14 cellular contexts compared by ENCODE assay signal in the genomic region with DNA sequence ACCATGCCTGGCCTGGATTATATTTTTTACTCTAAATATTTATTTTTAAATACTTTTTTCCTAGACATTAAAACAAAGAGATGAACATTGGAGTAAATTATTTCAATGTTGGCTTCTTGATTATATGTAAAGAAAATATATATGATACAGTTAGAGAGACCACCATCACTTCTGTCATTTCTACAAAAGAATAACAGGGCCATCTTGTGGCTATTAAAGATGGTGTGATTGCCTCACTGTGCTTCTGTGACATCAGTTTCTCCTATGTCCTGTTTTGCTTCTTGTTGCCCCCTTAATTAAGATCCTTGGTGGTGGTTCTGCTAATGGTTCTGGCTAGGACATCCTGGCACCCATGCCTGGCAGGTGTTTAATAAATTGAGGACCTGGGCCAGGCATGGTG. TPM values are rescaled to one million over a fixed set of nuclear protein-coding genes. Genes with fewer than 3 reads are reported as not detected.
DNase-seq lines count a peak whose midpoint lies in the region; ATAC-seq and TF ChIP-seq lines count a peak whose summit lies in the region.
"Had no signal": no experiment of that assay in that cellular context is flagged by ENCODE, and none has a peak within 500 bp of the region (broad histone marks: within the 10 kb centered on the region; RNA-seq: fewer than 3 reads in every experiment).

No MANE protein-coding gene starts in this region.

- no peaks in the 10 kb centered on the region for H3K79me2 ChIP-seq in H9 (ENCODE audit: insufficient read depth, low read length)
- no peaks in the 10 kb centered on the region for H3K79me2 ChIP-seq in PC-9 (ENCODE audit: low read depth)
- H3K79me2 ChIP-seq in hepatocyte, result no peaks in the 10 kb centered on the region

- no peaks in the 10 kb centered on the region for H3K4me1 Mint-ChIP-seq in H9
- H3K4me1 Mint-ChIP-seq in naive thymus-derived CD8-positive, alpha-beta T cell, result peaks cover 3 to 19% (median 6%) of the 10 kb centered on the region in 4 donors
- H3K4me1 Mint-ChIP-seq: activated B cell treated with CpG ODN at 0.5 μM for 24 hours had no signal

- no peaks in the 10 kb centered on the region for H3K27me3 ChIP-seq in H9 (ENCODE audit: insufficient read depth, low read length)
- no peaks in the 10 kb centered on the region for H3K27me3 ChIP-seq in PC-9 (ENCODE audit: insufficient read depth, low read depth)
- no peaks in the 10 kb centered on the region for H3K27me3 ChIP-seq in hepatocyte
- H3K27me3 ChIP-seq: SJSA1 had no signal

- POLR2A ChIA-PET in PC-9 (lab: Charles Lee; ENCODE audit: unreplicated experiment), result no interaction called here
- POLR2A ChIA-PET in naive thymus-derived CD8-positive, alpha-beta T cell (lab: Charles Lee), result no interaction called here

- H3K14ac ChIP-seq in H9 (ENCODE audit: insufficient read depth, low read length), result no peak overlapping the region

- H3K4me3 Mint-ChIP-seq in H9, result no peak overlapping the region
- H3K4me3 Mint-ChIP-seq in naive thymus-derived CD8-positive, alpha-beta T cell, result no peak overlapping the region
- H3K4me3 Mint-ChIP-seq: activated B cell treated with CpG ODN at 0.5 μM for 24 hours had no signal

- no peak overlapping the region for H3K18ac ChIP-seq in H9 (ENCODE audit: insufficient read length, low read depth, low read length)

- no peaks in the 10 kb centered on the region for H3K9me3 Mint-ChIP-seq in H9
- no peaks in the 10 kb centered on the region for H3K9me3 Mint-ChIP-seq in naive thymus-derived CD8-positive, alpha-beta T cell
- H3K9me3 Mint-ChIP-seq: activated B cell treated with CpG ODN at 0.5 μM for 24 hours had no signal

- no peak overlapping the region for H2BK20ac ChIP-seq in H9 (ENCODE audit: low read depth, low read length, poor library complexity, severe bottlenecking)

- H2BK15ac ChIP-seq in H9 (ENCODE audit: low read depth, low read length), result no peak overlapping the region

- no peak overlapping the region for H3T11ph ChIP-seq in H9 (ENCODE audit: low read length)

- H2AFZ ChIP-seq in H9 (ENCODE audit: low read length) (no peak overlapping the region), PC-9 (no peak overlapping the region), hepatocyte (no peak overlapping the region)

- no peak overlapping the region for H3K4me2 ChIP-seq in H9 (ENCODE audit: insufficient read depth, insufficient read length, low read length)
- H3K4me2 ChIP-seq in PC-9, result no peak overlapping the region
- no peak overlapping the region for H3K4me2 ChIP-seq in hepatocyte

- H2BK5ac ChIP-seq in H9 (ENCODE audit: insufficient read length, low read length), result no peak overlapping the region

- CTCF ChIA-PET in PC-9 (lab: Charles Lee), result interaction anchor here (0.6 kb wide), 1 partner anchor 135 kb away, joined by 14 read pairs; no protein-coding TSS in a partner anchor

- no peak overlapping the region for H2BK12ac ChIP-seq in H9 (ENCODE audit: insufficient read length, low read depth, low read length)

- no peak overlapping the region for H4K5ac ChIP-seq in H9 (ENCODE audit: insufficient read length, low read depth, low read length)

- no peaks in the 10 kb centered on the region for H3K27me3 Mint-ChIP-seq in H9 (ENCODE audit: low read depth)
- no peaks in the 10 kb centered on the region for H3K27me3 Mint-ChIP-seq in naive thymus-derived CD8-positive, alpha-beta T cell
- H3K27me3 Mint-ChIP-seq: activated B cell treated with CpG ODN at 0.5 μM for 24 hours had no signal

- no peaks in the 10 kb centered on the region for H4K20me1 ChIP-seq in H9 (ENCODE audit: control insufficient read depth, insufficient read depth, insufficient read length)
- no peaks in the 10 kb centered on the region for H4K20me1 ChIP-seq in PC-9 (ENCODE audit: insufficient read depth)
- no peaks in the 10 kb centered on the region for H4K20me1 ChIP-seq in hepatocyte (ENCODE audit: insufficient read depth, poor library complexity, severe bottlenecking)

- intact Hi-C loops in PC-9 (cut with micrococcal nuclease; ENCODE audit: unreplicated experiment), result no loop called here

- H3K36me3 Mint-ChIP-seq in H9 (ENCODE audit: insufficient read depth in 1 of 3, low read depth in 3 of 3), result peaks cover 4 to 26% (median 17%) of the 10 kb centered on the region in 3 experiments; a peak in 6 of 7 replicates
- peaks cover 0 to 61% (median 12%) of the 10 kb centered on the region in 3 donors for H3K36me3 Mint-ChIP-seq in naive thymus-derived CD8-positive, alpha-beta T cell

- no peak overlapping the region for H3K27ac Mint-ChIP-seq in H9
- peak overlapping the region in 2 of 10 donors; percentile 14 to 41 for H3K27ac Mint-ChIP-seq in naive thymus-derived CD8-positive, alpha-beta T cell
- H3K27ac Mint-ChIP-seq: activated B cell treated with CpG ODN at 0.5 μM for 24 hours had no signal

- H2AK5ac ChIP-seq in H9 (ENCODE audit: insufficient read length, low read length), result no peak overlapping the region

- H3K79me1 ChIP-seq in H9 (ENCODE audit: insufficient read depth, low read depth, low read length, poor library complexity, severe bottlenecking), result no peaks in the 10 kb centered on the region

- TF ChIP-seq CTCF in H9 (conservative IDR thresholded peaks at IDR 0.05), result peak; percentile 34; the same call in 2 of the 3 replicates
- peak; percentile 46 for TF ChIP-seq CTCF in PC-9 (conservative IDR thresholded peaks at IDR 0.05)
- peak; percentile 15 for TF ChIP-seq CTCF in hepatocyte (IDR thresholded peaks at IDR 0.05; ENCODE audit: poor library complexity)

- H3K23ac ChIP-seq in H9 (ENCODE audit: insufficient read length, low read depth, low read length), result no peak overlapping the region

- H3F3A ChIP-seq in PC-9 (ENCODE audit: insufficient read depth, low read depth), result 0 out of 2 replicates have a peak, but pooled peaks cover 7% of the 10 kb centered on the region

- no peak overlapping the region for H3K56ac ChIP-seq in H9 (ENCODE audit: insufficient read length, low read depth, low read length)

- H3K4ac ChIP-seq in H9 (ENCODE audit: low read depth, low read length), result no peak overlapping the region

- no TSS peak for BruUV-seq in PC-9 (replicated peaks; lab: Mats Ljungman, UMichigan)

- no peaks in the 10 kb centered on the region for H3K23me2 ChIP-seq in H9 (ENCODE audit: insufficient read length, low read depth, low read length, poor library complexity, severe bottlenecking)

- H3K4me1 ChIP-seq in H9 (ENCODE audit: insufficient read depth, low read length) (no peaks in the 10 kb centered on the region), PC-9 (replicated peaks; ENCODE audit: insufficient read depth) (no peaks in the 10 kb centered on the region), hepatocyte (ENCODE audit: insufficient read depth) (no peaks in the 10 kb centered on the region)
- H3K4me1 ChIP-seq: SJSA1 had no signal

- no peak overlapping the region for H3K9ac ChIP-seq in H9 (ENCODE audit: extremely low read depth, insufficient read length, low read length)

- H3K9me2 ChIP-seq in PC-9 (ENCODE audit: insufficient read depth) (no peaks in the 10 kb centered on the region), hepatocyte (replicated peaks; ENCODE audit: insufficient read depth) (no peaks in the 10 kb centered on the region)

- H3K27ac ChIP-seq in H9 (ENCODE audit: insufficient read length, low read depth, low read length) (no peak overlapping the region), PC-9 (no peak overlapping the region), hepatocyte (no peak overlapping the region)
- H3K27ac ChIP-seq: epithelial cell of prostate, SJSA1 had no signal

- no peak overlapping the region for H4K8ac ChIP-seq in H9 (replicated peaks; ENCODE audit: insufficient read length, low read depth, low read length)

- no peak for ATAC-seq in GM21423 (IDR thresholded peaks at IDR 0.05; ENCODE audit: unreplicated experiment)
- no peak for ATAC-seq in naive thymus-derived CD8-positive, alpha-beta T cell

- H3K9me3 ChIP-seq in H9 (ENCODE audit: control insufficient read depth, low read depth, low read length), result no peaks in the 10 kb centered on the region
- no peaks in the 10 kb centered on the region for H3K9me3 ChIP-seq in PC-9 (ENCODE audit: insufficient read depth, low read depth)
- H3K9me3 ChIP-seq in hepatocyte (ENCODE audit: low read depth), result no peaks in the 10 kb centered on the region
- H3K9me3 ChIP-seq: SJSA1 had no signal

- no peak overlapping the region for H2BK120ac ChIP-seq in H9 (ENCODE audit: low read depth, low read length, poor library complexity, severe bottlenecking)

- H3K4me3 ChIP-seq in PC-9 (no peak overlapping the region), hepatocyte (no peak overlapping the region)
- H3K4me3 ChIP-seq: SJSA1 had no signal

- H4K91ac ChIP-seq in H9 (ENCODE audit: insufficient read length, low read depth, low read length), result no peak overlapping the region

- DNase-seq in NOMO-1 treated with DMSO at 0.1 percent for 48 hours (lab: John Stamatoyannopoulos, UW; ENCODE audit: unreplicated experiment), result peak; percentile 4
- no peak for DNase-seq in NOMO-1 (lab: John Stamatoyannopoulos, UW; ENCODE audit: unreplicated experiment in 2 of 2)
- DNase-seq in H9, result no peak
- DNase-seq in PC-9, result no peak
- DNase-seq in hepatocyte (ENCODE audit: low spot score), result no peak
- DNase-seq in effector CD8-positive, alpha-beta T cell (lab: John Stamatoyannopoulos, UW), result no peak
- DNase-seq in naive thymus-derived CD8-positive, alpha-beta T cell, result no peak
- DNase-seq: activated B cell treated with CpG ODN at 0.5 μM for 24 hours; activated CD8-positive, alpha-beta memory T cell treated with anti-CD3 and anti-CD28 coated beads, Interleukin-2, amount 50 U/mL, for 48 hours; head of caudate nucleus; NCI-H1436 treated with DMSO at 0.1 percent for 48 hours had no signal

- H3K36me3 ChIP-seq in PC-9 (ENCODE audit: low read depth) (peaks cover 4% of the 10 kb centered on the region; the same call in 1 of the 2 replicates), hepatocyte (replicated peaks; ENCODE audit: insufficient read depth, low read depth) (no peaks in the 10 kb centered on the region)

RNA-seq across cellular contexts. Expression of a gene that starts 32.9 kb away (rescaled TPM):
- 26.6 TPM in 2 replicates for total RNA-seq in H9 (2021)
- 40.7 and 40.9 TPM in 2 replicates for total RNA-seq in PC-9 (2021)
- total RNA-seq in hepatocyte, result 80.3 and 85.0 TPM in 2 replicates
- polyA plus RNA-seq in hepatocyte, result 61.3 and 63.8 TPM in 2 replicates
- 100 to 1,000 TPM; 123 to 125 TPM for total RNA-seq in naive thymus-derived CD8-positive, alpha-beta T cell
- polyA plus RNA-seq in naive thymus-derived CD8-positive, alpha-beta T cell, result 100 to 1,000 TPM; 102 to 144 (median 127) TPM
